8 cellular contexts compared by ENCODE assay signal in genomic region chr11:22829231-22830081, GRCh38. TPM values are rescaled to one million over a fixed set of nuclear protein-coding genes. Genes with fewer than 3 reads are reported as not detected.
DNase-seq lines count a peak whose midpoint lies in the region; ATAC-seq and TF ChIP-seq lines count a peak whose summit lies in the region.

SVIP (minus strand) TSS chr11:22829801; CDS start chr11:22829748, 53 bp downstream.

- peak within 1 kb of the TSS; percentile 89 for H3K4me2 ChIP-seq in HCT116 (ENCODE audit: low read length)

- H3K27me3 ChIP-seq in GM06990 (replicated peaks; ENCODE audit: control insufficient read depth, insufficient read depth, low read length), result no peaks in the 10 kb centered on the region
- H3K27me3 ChIP-seq in HCT116 (ENCODE audit: insufficient read depth, low read length), result no peaks in the 10 kb centered on the region

- RAD21 ChIA-PET in HCT116 (lab: Charles Lee; ENCODE audit: low non-redundant PET in 1 of 2, low total read pairs in 2 of 2, uncharacterized antibody in 2 of 2, unreplicated experiment in 2 of 2), result interaction anchor here in 1 of 2 experiments (1.0 kb wide), 1 partner anchor 42 kb away, joined by 4 read pairs; no protein-coding TSS in a partner anchor

- peak within 1 kb of the TSS; percentile 93 for H3K4me3 Mint-ChIP-seq in activated naive CD4-positive, alpha-beta T cell treated with anti-CD3 and anti-CD28 coated beads, Interleukin-2, amount 50 U/mL, for 24 hours

- H3K27me3 Mint-ChIP-seq in activated naive CD4-positive, alpha-beta T cell treated with anti-CD3 and anti-CD28 coated beads, Interleukin-2, amount 50 U/mL, for 24 hours, result no peaks in the 10 kb centered on the region

- peak within 1 kb of the TSS; percentile 81 for H3K27ac Mint-ChIP-seq in activated naive CD4-positive, alpha-beta T cell treated with anti-CD3 and anti-CD28 coated beads, Interleukin-2, amount 50 U/mL, for 24 hours

- intact Hi-C loops in HCT116 (cut with micrococcal nuclease), result no loop called here

- CTCF ChIA-PET in HCT116 (lab: Charles Lee), result interaction anchor here (1.1 to 1.7 kb wide), 5 partner anchors 9 to 47 kb away, joined by 3 to 8 read pairs (median 3); no protein-coding TSS in a partner anchor

- TF ChIP-seq CTCF in GM06990 (IDR thresholded peaks at IDR 0.05; ENCODE audit: insufficient read depth, low read length, poor library complexity, severe bottlenecking) (peak; percentile 92), HCT116 (IDR thresholded peaks at IDR 0.05 in 2 of 3, conservative IDR thresholded peaks at IDR 0.05 in 1 of 3; ENCODE audit: borderline replicate concordance in 1 of 3, insufficient read depth in 1 of 3, low read depth in 2 of 3, low read length in 2 of 3) (peak; percentile 50 to 62 (median 60); a peak in 5 of 6 replicates)

- H3K79me2 ChIP-seq in HCT116 (ENCODE audit: insufficient read depth, low read length), result peaks cover 4% of the 10 kb centered on the region; the same call in 1 of the 2 replicates

- peaks cover 0 to 26% of the 10 kb centered on the region in 2 experiments; a peak in 3 of 4 replicates for H3K4me1 ChIP-seq in HCT116 (ENCODE audit: control insufficient read depth in 1 of 2, insufficient read depth in 2 of 2, low read length in 2 of 2)

- TF ChIP-seq POLR2A in HCT116 (IDR thresholded peaks at IDR 0.05; ENCODE audit: borderline replicate concordance, extremely low read depth, insufficient read depth, insufficient read length), result peak; percentile 26

- DNase-seq in GM06990 (ENCODE audit: extremely low read depth, insufficient read length), result peak; percentile 88
- peak; percentile 87 for DNase-seq in HCT116 (ENCODE audit: low read depth, low spot score)
- peak; percentile 73 for DNase-seq in MV-4-11 (lab: John Stamatoyannopoulos, UW)
- DNase-seq in glomerular endothelial cell (ENCODE audit: extremely low read depth, low read depth, low spot score), result peak; percentile 88
- peak; percentile 95 for DNase-seq in occipital lobe (lab: John Stamatoyannopoulos, UW)

- H3K9ac ChIP-seq in HCT116 (ENCODE audit: low read length), result peak within 1 kb of the TSS; percentile 68

- POLR2A ChIA-PET in HCT116 (lab: Charles Lee), result interaction anchor here (0.6 to 1.4 kb wide), 5 partner anchors 8 to 122 kb away, joined by 3 to 6 read pairs (median 4); no protein-coding TSS in a partner anchor

- no peaks in the 10 kb centered on the region for H3K9me2 ChIP-seq in HCT116 (ENCODE audit: insufficient read depth)

- H3K36me3 ChIP-seq in GM06990 (ENCODE audit: control insufficient read depth, insufficient read depth, low read length) (peaks cover 3% of the 10 kb centered on the region; the same call in 1 of the 2 replicates), HCT116 (ENCODE audit: control insufficient read depth in 1 of 2, insufficient read depth in 2 of 2, low read length in 2 of 2) (no peaks in the 10 kb centered on the region; a peak in 1 of 4 replicates)

- no peaks in the 10 kb centered on the region for H4K20me1 ChIP-seq in HCT116 (ENCODE audit: insufficient read depth)

- peak within 1 kb of the TSS; percentile 96 for H2AFZ ChIP-seq in HCT116 (ENCODE audit: low read depth, low read length, poor library complexity, severe bottlenecking)

- no TSS peak for BruUV-seq in HCT116 (replicated peaks; lab: Mats Ljungman, UMichigan)

- peaks cover 16% of the 10 kb centered on the region for H3K4me1 Mint-ChIP-seq in activated naive CD4-positive, alpha-beta T cell treated with anti-CD3 and anti-CD28 coated beads, Interleukin-2, amount 50 U/mL, for 24 hours

- H3K27ac ChIP-seq in HCT116 (ENCODE audit: low read depth, low read length), result peak within 1 kb of the TSS; percentile 81
- peak within 1 kb of the TSS; percentile 63 for H3K27ac ChIP-seq in temporal lobe (ENCODE audit: low read depth, low read length)

- peaks cover 5% of the 10 kb centered on the region for H3K36me3 Mint-ChIP-seq in activated naive CD4-positive, alpha-beta T cell treated with anti-CD3 and anti-CD28 coated beads, Interleukin-2, amount 50 U/mL, for 24 hours

- H3K9me3 ChIP-seq in HCT116 (ENCODE audit: control insufficient read depth in 1 of 2, insufficient read depth in 1 of 2, low read depth in 1 of 2, low read length in 2 of 2), result no peaks in the 10 kb centered on the region

- peak; percentile 90 for ATAC-seq in HCT116
- ATAC-seq in SK-N-SH treated with all-trans-retinoic acid at 6 μM for 48 hours, result peak; percentile 95

- peak; percentile 40; the same call in 1 of the 2 replicates for TF ChIP-seq RAD21 in HCT116 (IDR thresholded peaks at IDR 0.05; ENCODE audit: low read depth)

- no peaks in the 10 kb centered on the region for H3K9me3 Mint-ChIP-seq in activated naive CD4-positive, alpha-beta T cell treated with anti-CD3 and anti-CD28 coated beads, Interleukin-2, amount 50 U/mL, for 24 hours

- H3K4me3 ChIP-seq in GM06990 (replicated peaks; ENCODE audit: low read depth, low read length) (peak within 1 kb of the TSS; percentile 86), HCT116 (replicated peaks in 1 of 2; ENCODE audit: low read depth in 1 of 2, low read length in 2 of 2) (peak within 1 kb of the TSS; percentile 73 to 81)

TF ChIP-seq in HCT116, 20 proteins besides CTCF, POLR2A, EP300 and RAD21 (continues in another document):
- TF ChIP-seq YY1 (IDR thresholded peaks at IDR 0.05; ENCODE audit: extremely low read depth, insufficient replicate concordance, low read depth, low read length), result peak; percentile 3
- peak; percentile 44; the same call in 1 of the 2 replicates for TF ChIP-seq EGR1 (IDR thresholded peaks at IDR 0.05; ENCODE audit: low read depth)
- TF ChIP-seq ELF1 (IDR thresholded peaks at IDR 0.05; ENCODE audit: borderline replicate concordance, low read depth), result no peak
- TF ChIP-seq ZNF274 (IDR thresholded peaks at IDR 0.05; ENCODE audit: low read depth, low read length), result no peak
- peak; percentile 58 for TF ChIP-seq ZFX (IDR thresholded peaks at IDR 0.05)
- TF ChIP-seq ATF3 (IDR thresholded peaks at IDR 0.05), result no peak
- TF ChIP-seq SIN3A (IDR thresholded peaks at IDR 0.05; ENCODE audit: low read depth), result peak; percentile 36; the same call in 1 of the 2 replicates
- no peak for TF ChIP-seq SRF (IDR thresholded peaks at IDR 0.05; ENCODE audit: low read depth)
- TF ChIP-seq FOSL1 (IDR thresholded peaks at IDR 0.05; ENCODE audit: low read depth), result no peak
- peak; percentile 47 for TF ChIP-seq CBX3 (IDR thresholded peaks at IDR 0.05; ENCODE audit: low read depth)

TF ChIP-seq in SK-N-SH treated with all-trans-retinoic acid at 6 μM for 48 hours, 23 proteins besides CTCF, POLR2A, EP300 and RAD21:
- TF ChIP-seq POU6F1 (CRISPR knock-in tag; IDR thresholded peaks at IDR 0.05; ENCODE audit: borderline replicate concordance, low read depth), result peak; percentile 18; the same call in 1 of the 2 replicates
- TF ChIP-seq GLIS3 (CRISPR knock-in tag; IDR thresholded peaks at IDR 0.05), result 0 out of 2 replicates have a peak, but pooled peaks have one; percentile 37
- TF ChIP-seq CSDC2 (CRISPR knock-in tag; IDR thresholded peaks at IDR 0.05), result 0 out of 2 replicates have a peak, but pooled peaks have one; percentile 33
- peak; percentile 93 for TF ChIP-seq SNAI2 (CRISPR knock-in tag; IDR thresholded peaks at IDR 0.05)
- no peak for TF ChIP-seq ISL1 (CRISPR knock-in tag; IDR thresholded peaks at IDR 0.05)
- TF ChIP-seq ZFP3 (CRISPR knock-in tag; IDR thresholded peaks at IDR 0.05), result no peak
- no peak for TF ChIP-seq TSHZ2 (CRISPR knock-in tag; IDR thresholded peaks at IDR 0.05)

RNA-seq across cellular contexts. Expression of gene SVIP, which starts in this region (rescaled TPM):
- total RNA-seq in HCT116 (2021; ENCODE audit: unreplicated experiment) (18.6 TPM), glomerular endothelial cell (21.7 and 23.6 TPM in 2 replicates), occipital lobe (5.0 TPM), temporal lobe (2.2 TPM)
- polyA plus RNA-seq in HCT116 (2012), result 1.5 and 2.9 TPM in 2 replicates

Comparison
In these comparisons a context has a peak if more than half of its experiments do, and no peak if none do; other contexts are left out.
1. Peak in every context shown above with its lines: DNase-seq, ATAC-seq, H3K4me3 ChIP-seq and H3K27ac ChIP-seq.